8 cellular contexts compared by ENCODE assay signal in genomic region chr21:43075170-43076023, GRCh38. TPM values are rescaled to one million over a fixed set of nuclear protein-coding genes. Genes with fewer than 3 reads are reported as not detected.
DNase-seq lines count a peak whose midpoint lies in the region; ATAC-seq, FAIRE-seq and TF ChIP-seq lines count a peak whose summit lies in the region.
"Not testable (repeated sequence)": the region's sequence is repeated elsewhere in the genome, so short reads cannot be mapped to it uniquely, and the experiment has no call there.

CBS (minus strand) TSS chr21:43075835; CDS start chr21:43072193, 3,642 bp downstream.

- H3K4me3 ChIP-seq in SJSA1, prostate gland, upper lobe of left lung: not testable (repeated sequence)
- peak within 1 kb of the TSS in 2 of 59 donors; percentile 38 to 46 for H3K4me3 ChIP-seq in dorsolateral prefrontal cortex

- not testable (repeated sequence) for H3K9me3 ChIP-seq in SJSA1 (replicated peaks); prostate gland; upper lobe of left lung

- H3K4me3 Mint-ChIP-seq in activated T-cell treated with anti-CD3 and anti-CD28 coated beads, Interleukin-2, amount 50 U/mL, for 72 hours, result not testable (repeated sequence)

- H3K9me3 Mint-ChIP-seq in activated T-cell treated with anti-CD3 and anti-CD28 coated beads, Interleukin-2, amount 50 U/mL, for 72 hours, result not testable (repeated sequence)

- not testable (repeated sequence) for H3K27ac Mint-ChIP-seq in activated T-cell treated with anti-CD3 and anti-CD28 coated beads, Interleukin-2, amount 50 U/mL, for 72 hours

- not testable (repeated sequence) for TF ChIP-seq POLR2A in GM12891 (IDR thresholded peaks at IDR 0.05; ENCODE audit: low read depth, low read length); prostate gland (IDR thresholded peaks at IDR 0.05); upper lobe of left lung (IDR thresholded peaks at IDR 0.05)

- not testable (repeated sequence) for H3K27ac ChIP-seq in SJSA1, dorsolateral prefrontal cortex, prostate gland, upper lobe of left lung

- FAIRE-seq in GM12891 (lab: Jason Lieb, UNC), result peak; percentile 50

- not testable (repeated sequence) for H3K4me1 ChIP-seq in SJSA1 (replicated peaks); prostate gland (replicated peaks); upper lobe of left lung

- H3K27me3 ChIP-seq in SJSA1 (replicated peaks); dorsolateral prefrontal cortex; prostate gland (replicated peaks; ENCODE audit: insufficient read depth); upper lobe of left lung: not testable (repeated sequence)

- TF ChIP-seq EP300 in upper lobe of left lung (IDR thresholded peaks at IDR 0.05), result not testable (repeated sequence)

- not testable (repeated sequence) for TF ChIP-seq CTCF in dorsolateral prefrontal cortex (IDR thresholded peaks at IDR 0.05 in 54 of 56, conservative IDR thresholded peaks at IDR 0.05 in 2 of 56; ENCODE audit: low read depth in 1 of 56, partially characterized antibody in 56 of 56); prostate gland (IDR thresholded peaks at IDR 0.05); upper lobe of left lung (IDR thresholded peaks at IDR 0.05)

- not testable (repeated sequence) for H3K36me3 Mint-ChIP-seq in activated T-cell treated with anti-CD3 and anti-CD28 coated beads, Interleukin-2, amount 50 U/mL, for 72 hours (ENCODE audit: insufficient read depth in 2 of 2)

- intact Hi-C loops in dorsolateral prefrontal cortex (cut with DNase I); cardiac septum (cut with DNase I); prostate gland (cut with DNase I): not testable (repeated sequence)

- H3K36me3 ChIP-seq in SJSA1, prostate gland, upper lobe of left lung: not testable (repeated sequence)

- not testable (repeated sequence) for DNase-seq in GM12891 (ENCODE audit: insufficient read length, low spot score); SJSA1 (ENCODE audit: low read depth in 1 of 2, low spot score in 2 of 2); activated T-cell treated with anti-CD3 and anti-CD28 coated beads, Interleukin-2, amount 50 U/mL, for 72 hours; dorsolateral prefrontal cortex; cardiac septum (ENCODE audit: low spot score); mesenteric fat pad (ENCODE audit: low spot score); prostate gland (ENCODE audit: low spot score); upper lobe of left lung

- WGBS in prostate gland, result no CpG with 5 or more reads among the region's 84 CpGs
- no CpG with 5 or more reads among the region's 84 CpGs for WGBS in upper lobe of left lung, 2 donors

- ATAC-seq in activated T-cell treated with anti-CD3 and anti-CD28 coated beads, Interleukin-2, amount 50 U/mL, for 72 hours (replicated peaks in 1 of 2), result peak; percentile 78 to 81
- peak in 1 of 2 donors; percentile 54 for ATAC-seq in upper lobe of left lung (ENCODE audit: low FRiP score in 2 of 2)

- H3K27me3 Mint-ChIP-seq in activated T-cell treated with anti-CD3 and anti-CD28 coated beads, Interleukin-2, amount 50 U/mL, for 72 hours (ENCODE audit: low read depth), result not testable (repeated sequence)

- not testable (repeated sequence) for H3K4me1 Mint-ChIP-seq in activated T-cell treated with anti-CD3 and anti-CD28 coated beads, Interleukin-2, amount 50 U/mL, for 72 hours (ENCODE audit: low read depth)

RNA-seq across cellular contexts. Expression of gene CBS, which starts in this region (rescaled TPM):
- 0.73 TPM for polyA plus RNA-seq in GM12891 (2012; ENCODE audit: low read depth, missing spikeins)
- 17.9 and 34.2 TPM in 2 replicates for total RNA-seq in SJSA1 (2014; rRNA removed; shearing (Covaris generic))
- 100 to 1,000 TPM in 1 of 2 donors, 10 to 100 TPM in 1; 89.1 to 130 TPM for total RNA-seq in activated T-cell treated with anti-CD3 and anti-CD28 coated beads, Interleukin-2, amount 50 U/mL, for 72 hours
- total RNA-seq in dorsolateral prefrontal cortex, result 100 to 1,000 TPM in 23 of 120 experiments, 10 to 100 TPM in 97; 29.0 to 166 (median 77.9) TPM
- 15.8 TPM for total RNA-seq in cardiac septum
- total RNA-seq in mesenteric fat pad, result 12.2 TPM
- 10 to 100 TPM; 48.9 to 72.7 TPM for total RNA-seq in prostate gland
- 10 to 100 TPM; 29.7 to 80.8 (median 57.7) TPM for total RNA-seq in upper lobe of left lung
